18 cellular contexts compared by ENCODE assay signal in genomic region chr1:67530071-67530470, GRCh38.
"Had no signal": no experiment of that assay in that cellular context is flagged by ENCODE, and none has a peak within 500 bp of the region (broad histone marks: within the 10 kb centered on the region; RNA-seq: fewer than 3 reads in every experiment).

No MANE protein-coding gene starts in this region.

- H3K4me3 ChIP-seq: left ventricle myocardium inferior, lung, mucosa of descending colon, ovary, sigmoid colon, spleen, suprapubic skin, thoracic aorta, tibial artery, uterus had no signal

- H3K4me1 ChIP-seq: left ventricle myocardium inferior, sigmoid colon, tibial artery, uterus had no signal

- DNase-seq: islet precursor cell; left ventricle myocardium inferior; midbrain; mucosa of descending colon; naive thymus-derived CD4-positive, alpha-beta T cell; ovary; retina; right cardiac atrium; sigmoid colon; small intestine; spleen; stimulated activated CD4-positive, alpha-beta T cell treated with anti-CD3 and anti-CD28 coated beads, Interleukin-4, amount 100 ng/mL, for 24 hours; stimulated activated naive CD4-positive, alpha-beta T cell; tibial artery; uterus had no signal

- H3K27ac ChIP-seq: left ventricle myocardium inferior, ovary, sigmoid colon, spleen, suprapubic skin, thoracic aorta, tibial artery, uterus had no signal

- H3K27me3 ChIP-seq: ovary, sigmoid colon, spleen, suprapubic skin, tibial artery, uterus had no signal

- H3K36me3 ChIP-seq: left ventricle myocardium inferior, ovary, sigmoid colon, spleen, suprapubic skin, thoracic aorta, tibial artery, uterus had no signal

- H3K9me3 ChIP-seq: left ventricle myocardium inferior, mucosa of descending colon, ovary, sigmoid colon, suprapubic skin, thoracic aorta, tibial artery, uterus had no signal
